1 cellular context compared by ENCODE assay signal in genomic region chr5:145680169-145680568, GRCh38.
TF ChIP-seq lines count a peak whose summit lies in the region.

No MANE protein-coding gene starts in this region.

TF ChIP-seq in SK-N-SH, 30 proteins besides CTCF, POLR2A, EP300 and RAD21 (continued from another document):
- no peak for TF ChIP-seq SIN3A (IDR thresholded peaks at IDR 0.05; ENCODE audit: borderline replicate concordance, low read depth, low read length)
- TF ChIP-seq TCF12 (IDR thresholded peaks at IDR 0.05), result no peak
- TF ChIP-seq SMC3 (IDR thresholded peaks at IDR 0.05; ENCODE audit: low read depth, low read length), result no peak
- TF ChIP-seq MEF2A (IDR thresholded peaks at IDR 0.05; ENCODE audit: borderline replicate concordance, low read depth), result no peak
- TF ChIP-seq REST (IDR thresholded peaks at IDR 0.05; ENCODE audit: low read depth, low read length), result no peak
- TF ChIP-seq GABPA (IDR thresholded peaks at IDR 0.05; ENCODE audit: low read depth), result no peak
